ENCODE assay signal across 8 cellular contexts in the genomic region with DNA sequence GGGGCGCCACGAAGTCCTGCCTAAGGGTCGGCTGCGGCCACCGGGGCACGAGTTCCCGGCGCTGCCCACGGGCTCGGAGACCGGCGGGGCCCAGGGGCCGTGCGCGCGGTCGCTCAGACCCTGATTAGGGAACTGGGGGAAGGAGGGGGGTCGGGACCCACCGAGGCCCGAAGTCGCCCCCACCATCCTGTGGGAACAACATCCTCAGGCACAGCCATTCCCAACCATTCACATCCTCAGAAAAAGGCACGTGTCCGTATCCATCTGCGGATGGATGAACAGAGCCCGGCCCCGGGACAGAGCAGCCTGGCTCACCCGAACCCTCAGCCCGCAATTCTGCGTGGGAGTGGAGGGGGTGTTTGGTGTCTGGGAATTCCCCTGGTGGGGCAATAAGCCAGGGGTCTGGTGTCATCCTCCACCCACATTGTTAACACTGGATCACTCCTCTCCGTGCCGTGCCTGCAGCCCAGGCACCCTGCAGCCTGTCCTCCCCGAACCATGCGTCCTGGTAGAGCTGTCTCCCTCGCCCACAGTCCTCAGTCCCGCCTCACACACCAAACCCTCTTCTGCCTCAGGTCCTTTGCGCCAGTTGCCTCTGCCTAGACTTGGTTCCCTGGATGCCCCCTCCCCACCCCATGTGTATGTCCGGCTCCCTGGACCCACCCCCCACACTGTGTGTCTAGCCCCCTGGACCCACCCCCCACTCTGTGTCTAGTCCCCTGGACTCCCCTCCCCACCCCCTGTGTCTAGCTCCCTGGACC. TPM values are rescaled to one million over a fixed set of nuclear protein-coding genes. Genes with fewer than 3 reads are reported as not detected.
DNase-seq lines count a peak whose midpoint lies in the region; ATAC-seq, FAIRE-seq and TF ChIP-seq lines count a peak whose summit lies in the region.

No MANE protein-coding gene starts in this region.

- peaks cover 0 to 3% (median 0%) of the 10 kb centered on the region in 3 donors for H3K36me3 Mint-ChIP-seq in CD8-positive, alpha-beta memory T cell

- H3K27ac Mint-ChIP-seq in CD8-positive, alpha-beta memory T cell: peak overlapping the region; percentile 82 to 97 (median 93)

- H3K36me3 ChIP-seq in CD8-positive, alpha-beta memory T cell (ENCODE audit: insufficient read depth, low read length): no peaks in the 10 kb centered on the region
- H3K36me3 ChIP-seq in lower lobe of right lung: no peaks in the 10 kb centered on the region

- ATAC-seq in GM21515 (IDR thresholded peaks at IDR 0.05; ENCODE audit: unreplicated experiment) (peak; percentile 7), lower lobe of right lung (peak; percentile 17 to 45)

- no peak for TF ChIP-seq CTCF in lower lobe of right lung (IDR thresholded peaks at IDR 0.05)
- TF ChIP-seq CTCF in D721Med (IDR thresholded peaks at IDR 0.05; ENCODE audit: insufficient read depth, missing control alignments): no peak

- no peak for FAIRE-seq in D721Med (lab: Jason Lieb, UNC)

- peak overlapping the region; percentile 83 to 89 (median 87) for H3K4me3 Mint-ChIP-seq in CD8-positive, alpha-beta memory T cell

- CTCF ChIA-PET in CD8-positive, alpha-beta memory T cell (lab: Charles Lee): interaction anchor here (1.3 to 3.6 kb wide), 3 partner anchors 8 to 183 kb away, joined by 3 to 17 read pairs (median 5); no protein-coding TSS in a partner anchor

- peak overlapping the region; percentile 59 for H3K27ac ChIP-seq in CD8-positive, alpha-beta memory T cell (ENCODE audit: low read depth, low read length)
- peak overlapping the region; percentile 88 for H3K27ac ChIP-seq in lower lobe of right lung

- intact Hi-C loops in lower lobe of right lung (cut with DNase I): no loop called here

- H3K9me3 Mint-ChIP-seq in CD8-positive, alpha-beta memory T cell: no peaks in the 10 kb centered on the region

- H3K4me1 Mint-ChIP-seq in CD8-positive, alpha-beta memory T cell: peaks cover 33 to 53% (median 34%) of the 10 kb centered on the region in 3 donors

- H3K4me3 ChIP-seq in CD8-positive, alpha-beta memory T cell (ENCODE audit: low read length): peak overlapping the region; percentile 65
- H3K4me3 ChIP-seq in lower lobe of right lung: peak overlapping the region; percentile 99

- POLR2A ChIA-PET in CD8-positive, alpha-beta memory T cell (lab: Charles Lee): interaction anchor here (0.6 to 1.4 kb wide), 2 partner anchors 16 to 87 kb away, joined by 3 to 5 read pairs; a partner anchor contains a TSS

- H3K9me3 ChIP-seq in CD8-positive, alpha-beta memory T cell (ENCODE audit: low read length): no peaks in the 10 kb centered on the region
- no peaks in the 10 kb centered on the region for H3K9me3 ChIP-seq in lower lobe of right lung

- peaks cover 0 to 3% of the 10 kb centered on the region in 2 donors for H3K27me3 Mint-ChIP-seq in CD8-positive, alpha-beta memory T cell

- no peaks in the 10 kb centered on the region for H3K27me3 ChIP-seq in CD8-positive, alpha-beta memory T cell (ENCODE audit: insufficient read depth, low read length, poor library complexity, severe bottlenecking)
- H3K27me3 ChIP-seq in lower lobe of right lung (ENCODE audit: low read depth): no peaks in the 10 kb centered on the region

- H3K4me1 ChIP-seq in CD8-positive, alpha-beta memory T cell (ENCODE audit: insufficient read depth, low read length): peaks cover 39% of the 10 kb centered on the region
- H3K4me1 ChIP-seq in lower lobe of right lung: peaks cover 49% of the 10 kb centered on the region

- peak; percentile 43 to 73 (median 56) for DNase-seq in CD8-positive, alpha-beta memory T cell
- DNase-seq in NAMALWA (ENCODE audit: low spot score): peak; percentile 46
- DNase-seq in activated CD4-positive, alpha-beta T cell treated with anti-CD3 and anti-CD28 coated beads for 4 hours: peak; percentile 87
- DNase-seq in ecto neural progenitor cell (ENCODE audit: low spot score): peak; percentile 79
- peak; percentile 72 for DNase-seq in lower lobe of right lung
- DNase-seq in stimulated activated CD8-positive, alpha-beta memory T cell treated with anti-CD3 and anti-CD28 coated beads, Interleukin-4, amount 100 ng/mL, for 24 hours (ENCODE audit: low read depth): peak; percentile 68
- no peak for DNase-seq in D721Med (ENCODE audit: insufficient read length, low spot score)

RNA-seq across cellular contexts. Expression of a gene that starts 0.8 kb away (rescaled TPM):
- 10 to 100 TPM; 69.8 to 77.6 TPM for total RNA-seq in CD8-positive, alpha-beta memory T cell
- 39.2 TPM for polyA plus RNA-seq in CD8-positive, alpha-beta memory T cell
- total RNA-seq in lower lobe of right lung: 63.4 TPM

RNA-seq across cellular contexts. Expression of a gene that starts 15.4 kb away (rescaled TPM):
- total RNA-seq in CD8-positive, alpha-beta memory T cell: 10 to 100 TPM; 27.5 to 31.8 TPM
- 3.3 TPM for polyA plus RNA-seq in CD8-positive, alpha-beta memory T cell
- total RNA-seq in lower lobe of right lung: 81.9 TPM
